In the genomic region with DNA sequence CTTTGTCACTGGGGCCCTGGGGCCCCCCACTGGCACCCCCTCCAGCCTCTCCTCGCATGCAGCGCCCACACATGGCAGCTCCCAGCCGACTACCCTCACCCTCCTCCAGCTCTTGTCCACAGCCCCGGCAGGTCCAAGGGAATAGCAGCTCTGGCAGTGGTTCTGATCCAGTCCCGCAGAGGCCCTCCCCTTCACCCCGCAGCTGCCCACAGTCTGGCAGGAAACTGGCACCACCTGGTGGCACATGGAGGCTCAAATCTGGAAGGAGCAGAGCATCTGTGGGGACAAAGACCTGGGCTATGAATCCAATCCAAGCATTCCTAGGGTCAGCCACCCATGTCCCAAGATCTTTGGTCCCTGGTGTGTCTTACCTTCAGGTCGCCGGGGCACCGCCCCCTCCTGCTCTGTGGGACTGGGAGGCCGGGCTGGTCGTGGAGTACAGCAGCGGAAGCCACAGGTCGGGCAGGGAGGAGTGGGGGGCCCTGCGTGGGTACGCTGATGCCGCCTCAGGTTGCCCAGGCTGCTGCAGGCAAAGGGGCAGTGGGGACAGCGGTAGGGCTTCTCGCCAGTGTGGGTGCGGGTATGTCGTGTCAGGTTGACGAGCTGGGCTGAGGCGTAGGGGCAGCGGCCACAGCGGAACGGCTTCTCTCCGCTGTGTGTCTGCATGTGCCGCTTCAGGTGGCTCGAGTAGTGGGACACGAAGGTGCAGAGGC, we compare ENCODE assay signal across 9 cellular contexts. TPM values are rescaled to one million over a fixed set of nuclear protein-coding genes. Genes with fewer than 3 reads are reported as not detected.
A peak's percentile ranks its signal among the peaks of the same experiment; 100 is the strongest.
DNase-seq lines count a peak whose midpoint lies in the region; ATAC-seq and TF ChIP-seq lines count a peak whose summit lies in the region.
"Had no signal": no experiment of that assay in that cellular context is flagged by ENCODE, and none has a peak within 500 bp of the region (broad histone marks: within the 10 kb centered on the region; RNA-seq: fewer than 3 reads in every experiment).

No MANE protein-coding gene starts in this region.

- H3K27me3 ChIP-seq in DOHH2 (ENCODE audit: control insufficient read depth, low read length) (no peaks in the 10 kb centered on the region), IMR-90 (ENCODE audit: control insufficient read depth, insufficient read depth, low read length) (no peaks in the 10 kb centered on the region), neural progenitor cell (no peaks in the 10 kb centered on the region)

- no peak overlapping the region for H4K5ac ChIP-seq in IMR-90 (ENCODE audit: low read depth, low read length)

- peaks cover under 1% of the 10 kb centered on the region; the same call in 1 of the 2 replicates for H3K9me1 ChIP-seq in IMR-90 (ENCODE audit: insufficient read depth, low read length)

- H3K27ac ChIP-seq in DOHH2 (ENCODE audit: low read depth, low read length) (no peak overlapping the region), IMR-90 (ENCODE audit: insufficient read depth, low read length) (no peak overlapping the region), neural progenitor cell (peak overlapping the region; percentile 29)

- H3K4me3 ChIP-seq in DOHH2 (ENCODE audit: low read length): no peak overlapping the region
- no peak overlapping the region for H3K4me3 ChIP-seq in IMR-90 (ENCODE audit: insufficient read depth, low read depth, low read length)
- H3K4me3 ChIP-seq in neural progenitor cell: no peak overlapping the region

- TF ChIP-seq CTCF in DOHH2 (IDR thresholded peaks at IDR 0.05; ENCODE audit: low read depth, low read length, poor library complexity, severe bottlenecking) (peak; percentile 33), IMR-90 (conservative IDR thresholded peaks at IDR 0.05; ENCODE audit: low read depth, low read length) (peak; percentile 19; the same call in 1 of the 2 replicates), brain (conservative IDR thresholded peaks at IDR 0.05) (peak in 1 of 2 experiments; percentile 13), neural progenitor cell (IDR thresholded peaks at IDR 0.05) (peak; percentile 19)

- peak overlapping the region; percentile 13 to 84 (median 21) for H3K4me3 Mint-ChIP-seq in brain
- peak overlapping the region; percentile 75 for H3K4me3 Mint-ChIP-seq in neural progenitor cell

- in situ Hi-C loops in IMR-90 (cut with MboI; ENCODE audit: low sequenced_read_pairs): no loop called here

- H2BK15ac ChIP-seq in IMR-90 (ENCODE audit: low read depth, low read length): no peak overlapping the region

- H2AFZ ChIP-seq in IMR-90 (replicated peaks; ENCODE audit: low read length, poor library complexity) (no peak overlapping the region), neural progenitor cell (replicated peaks) (no peak overlapping the region)

- peak; percentile 1; the same call in 1 of the 2 replicates for TF ChIP-seq RAD21 in IMR-90 (IDR thresholded peaks at IDR 0.05; ENCODE audit: low read length)

- H3K9me2 ChIP-seq in DOHH2 (replicated peaks; ENCODE audit: control insufficient read depth, low read length): no peaks in the 10 kb centered on the region

- no peak overlapping the region for H2BK20ac ChIP-seq in IMR-90 (ENCODE audit: low read depth, low read length)

- H3K4me2 ChIP-seq in DOHH2 (ENCODE audit: low read length) (no peak overlapping the region), IMR-90 (ENCODE audit: low read depth, low read length) (no peak overlapping the region), neural progenitor cell (peak overlapping the region; percentile 84)

- peaks cover 16% of the 10 kb centered on the region for H3K79me2 ChIP-seq in DOHH2 (ENCODE audit: control insufficient read depth, low read length)
- H3K79me2 ChIP-seq in neural progenitor cell (ENCODE audit: low read depth): peaks cover 23% of the 10 kb centered on the region

- H2BK5ac ChIP-seq in IMR-90 (ENCODE audit: low read depth, low read length, poor library complexity, severe bottlenecking): no peak overlapping the region

- POLR2A ChIA-PET in IMR-90 (lab: Charles Lee; ENCODE audit: unreplicated experiment): no interaction called here

- H3K23ac ChIP-seq in IMR-90 (ENCODE audit: low read depth, low read length): no peak overlapping the region

- ATAC-seq in IMR-90 (ENCODE audit: low read depth): no peak

- H3K36me3 Mint-ChIP-seq in brain: peaks cover 40% of the 10 kb centered on the region
- H3K36me3 Mint-ChIP-seq in neural progenitor cell: peaks cover 30% of the 10 kb centered on the region

- BruUV-seq in IMR-90 (replicated peaks; lab: Mats Ljungman, UMichigan): no TSS peak

- H3K27me3 Mint-ChIP-seq in brain (peaks cover 8% of the 10 kb centered on the region), neural progenitor cell (ENCODE audit: insufficient read depth, low read depth) (peaks cover 14% of the 10 kb centered on the region)

- H3K9me3 Mint-ChIP-seq in brain: no peaks in the 10 kb centered on the region
- H3K9me3 Mint-ChIP-seq in neural progenitor cell: no peaks in the 10 kb centered on the region

- H4K8ac ChIP-seq in IMR-90 (ENCODE audit: low read depth in 2 of 2, low read length in 2 of 2): no peak overlapping the region

- H3K9ac ChIP-seq in IMR-90 (ENCODE audit: low read depth, low read length): no peak overlapping the region
- H3K9ac ChIP-seq in neural progenitor cell: no peak overlapping the region

- H4K20me1 ChIP-seq in DOHH2 (ENCODE audit: control insufficient read depth, insufficient read depth, low read depth, low read length): no peaks in the 10 kb centered on the region
- peaks cover 17% of the 10 kb centered on the region; the same call in 1 of the 2 replicates for H4K20me1 ChIP-seq in IMR-90 (ENCODE audit: insufficient read depth, low read length)
- no peaks in the 10 kb centered on the region for H4K20me1 ChIP-seq in neural progenitor cell (ENCODE audit: low read depth)

- H3K4me1 Mint-ChIP-seq in brain (peaks cover 28% of the 10 kb centered on the region), neural progenitor cell (peaks cover 24% of the 10 kb centered on the region)

- H3K27ac Mint-ChIP-seq in brain (peak overlapping the region in 2 of 5 experiments; percentile 68 to 91), neural progenitor cell (no peak overlapping the region)

- no peak overlapping the region for H2BK120ac ChIP-seq in IMR-90 (ENCODE audit: low read depth, low read length)

- 93% methylated on average over 13 of the region's 29 CpGs; no CpG with 5 or more reads in 1 of the 2 experiments for WGBS in IMR-90 (ENCODE audit: extremely low coverage in 2 of 2, insufficient read length in 1 of 2), 2 experiments

- no peak overlapping the region for H4K91ac ChIP-seq in IMR-90 (ENCODE audit: insufficient read depth, low read depth, low read length)

- H3K79me1 ChIP-seq in IMR-90 (ENCODE audit: low read depth in 1 of 2, low read length in 2 of 2): peaks cover 17 to 55% of the 10 kb centered on the region in 2 experiments; a peak in 3 of 4 replicates

- H3K18ac ChIP-seq in IMR-90 (ENCODE audit: low read depth, low read length): no peak overlapping the region

- intact Hi-C loops in IMR-90 (cut with micrococcal nuclease): no loop called here

- H3K56ac ChIP-seq in IMR-90 (ENCODE audit: extremely low read depth, insufficient read depth, low read length): no peak overlapping the region

- peaks cover 26% of the 10 kb centered on the region for H3F3A ChIP-seq in DOHH2 (ENCODE audit: control insufficient read depth, insufficient read depth)
- H3F3A ChIP-seq in neural progenitor cell (ENCODE audit: low read depth): peaks cover 55% of the 10 kb centered on the region

- no peaks in the 10 kb centered on the region for H3K9me3 ChIP-seq in DOHH2 (ENCODE audit: control insufficient read depth, insufficient read depth, low read length)
- H3K9me3 ChIP-seq in IMR-90 (ENCODE audit: control insufficient read depth, insufficient read depth, low read length): no peaks in the 10 kb centered on the region
- no peaks in the 10 kb centered on the region for H3K9me3 ChIP-seq in neural progenitor cell (ENCODE audit: low read depth)

- H2AK9ac ChIP-seq in IMR-90 (replicated peaks; ENCODE audit: low read depth, low read length, poor library complexity): peak overlapping the region; percentile 31

- TF ChIP-seq POLR2A in IMR-90 (IDR thresholded peaks at IDR 0.05; ENCODE audit: low read depth, low read length): no peak

- H3K36me3 ChIP-seq in DOHH2 (ENCODE audit: control insufficient read depth, low read length): peaks cover 86% of the 10 kb centered on the region
- H3K36me3 ChIP-seq in IMR-90 (ENCODE audit: control insufficient read depth, insufficient read depth, low read length): peaks cover 61% of the 10 kb centered on the region
- no peaks in the 10 kb centered on the region for H3K36me3 ChIP-seq in neural progenitor cell

- DNase-seq in IMR-90 (no peak), neural progenitor cell (ENCODE audit: low spot score) (peak; percentile 17), NCI-H526 treated with DMSO at 0.1 percent for 48 hours (lab: John Stamatoyannopoulos, UW) (no peak), SHP77 treated with DMSO at 0.1 percent for 48 hours (lab: John Stamatoyannopoulos, UW) (no peak), amniotic stem cell (lab: John Stamatoyannopoulos, UW) (no peak)
- DNase-seq in activated effector memory CD4-positive, alpha-beta T cell treated with anti-CD3 and anti-CD28 coated beads, Interleukin-2, amount 50 U/mL, for 16 hours: no peak
- DNase-seq: NCI-H1092 had no signal

- H2AK5ac ChIP-seq in IMR-90 (ENCODE audit: low read depth, low read length): no peak overlapping the region

- H3K4ac ChIP-seq in IMR-90 (ENCODE audit: low read depth, low read length): no peak overlapping the region

- peaks cover 23% of the 10 kb centered on the region for H3K4me1 ChIP-seq in DOHH2 (ENCODE audit: control insufficient read depth, low read length)
- H3K4me1 ChIP-seq in IMR-90 (ENCODE audit: control insufficient read depth, insufficient read depth, low read length): peaks cover 6% of the 10 kb centered on the region
- peaks cover 8% of the 10 kb centered on the region for H3K4me1 ChIP-seq in neural progenitor cell

- dilution Hi-C loops in IMR-90 (cut with HindIII; ENCODE audit: low sequenced_read_pairs, unreplicated experiment): no loop called here

- no peak overlapping the region for H3K14ac ChIP-seq in IMR-90 (replicated peaks; ENCODE audit: low read depth, low read length)

- CTCF ChIA-PET in IMR-90 (lab: Yijun Ruan, JAX): no interaction called here

RNA-seq across cellular contexts. Expression of gene ZNF513, which starts 2.3 kb away (rescaled TPM):
- 3.1 and 3.4 TPM in 2 replicates for total RNA-seq in IMR-90 (2012; rRNA removed)
- 23.5 and 23.7 TPM in 2 replicates for polyA plus RNA-seq in IMR-90 (2012; rRNA removed)
- polyA plus RNA-seq in IMR-90 (2012; cell fraction: cytosol; rRNA removed): 11.3 and 17.8 TPM in 2 replicates
- 73.2 and 130 TPM in 2 replicates for polyA plus RNA-seq in IMR-90 (2012; cell fraction: nucleus; rRNA removed; ENCODE audit: low replicate concordance)
- polyA plus RNA-seq in brain (ENCODE audit: insufficient read depth, low read depth, low replicate concordance): 15.3 TPM
- 6.1 and 23.2 TPM in 2 replicates for total RNA-seq in neural progenitor cell (ENCODE audit: low replicate concordance)

RNA-seq across cellular contexts. Expression of gene SNX17, which starts 7.8 kb away (rescaled TPM):
- total RNA-seq in IMR-90 (2012; rRNA removed) (130 and 131 TPM in 2 replicates), neural progenitor cell (ENCODE audit: low replicate concordance) (65.2 and 92.6 TPM in 2 replicates)
- polyA plus RNA-seq in IMR-90 (2012; rRNA removed) (100.0 and 102 TPM in 2 replicates), brain (ENCODE audit: insufficient read depth, low read depth, low replicate concordance) (112 TPM)
- polyA plus RNA-seq in IMR-90 (2012; cell fraction: cytosol; rRNA removed): 114 and 116 TPM in 2 replicates
- polyA plus RNA-seq in IMR-90 (2012; cell fraction: nucleus; rRNA removed; ENCODE audit: low replicate concordance): 108 and 144 TPM in 2 replicates

RNA-seq across cellular contexts. Expression of gene EIF2B4, which starts 8.1 kb away (rescaled TPM):
- 47.9 and 48.9 TPM in 2 replicates for total RNA-seq in IMR-90 (2012; rRNA removed)
- 40.3 and 43.8 TPM in 2 replicates for polyA plus RNA-seq in IMR-90 (2012; rRNA removed)
- 26.6 and 38.5 TPM in 2 replicates for polyA plus RNA-seq in IMR-90 (2012; cell fraction: cytosol; rRNA removed)
- polyA plus RNA-seq in IMR-90 (2012; cell fraction: nucleus; rRNA removed; ENCODE audit: low replicate concordance): 75.0 and 118 TPM in 2 replicates
- polyA plus RNA-seq in brain (ENCODE audit: insufficient read depth, low read depth, low replicate concordance): 43.6 TPM
- 25.5 and 38.2 TPM in 2 replicates for total RNA-seq in neural progenitor cell (ENCODE audit: low replicate concordance)

RNA-seq across cellular contexts. Expression of gene GTF3C2, which starts 21.7 kb away (rescaled TPM):
- total RNA-seq in IMR-90 (2012; rRNA removed) (23.1 and 25.5 TPM in 2 replicates), neural progenitor cell (ENCODE audit: low replicate concordance) (57.3 and 73.9 TPM in 2 replicates)
- polyA plus RNA-seq in IMR-90 (2012; rRNA removed) (36.9 and 37.7 TPM in 2 replicates), brain (ENCODE audit: insufficient read depth, low read depth, low replicate concordance) (35.9 TPM)
- polyA plus RNA-seq in IMR-90 (2012; cell fraction: cytosol; rRNA removed): 21.2 and 32.2 TPM in 2 replicates
- 85.6 and 101 TPM in 2 replicates for polyA plus RNA-seq in IMR-90 (2012; cell fraction: nucleus; rRNA removed; ENCODE audit: low replicate concordance)

RNA-seq across cellular contexts. Expression of gene PPM1G, which starts 31.1 kb away (rescaled TPM):
- total RNA-seq in IMR-90 (2012; rRNA removed): 95.9 and 99.2 TPM in 2 replicates
- polyA plus RNA-seq in IMR-90 (2012; rRNA removed): 55.9 and 57.6 TPM in 2 replicates
- polyA plus RNA-seq in IMR-90 (2012; cell fraction: cytosol; rRNA removed): 28.8 and 44.4 TPM in 2 replicates
- polyA plus RNA-seq in IMR-90 (2012; cell fraction: nucleus; rRNA removed; ENCODE audit: low replicate concordance): 24.9 and 39.9 TPM in 2 replicates
- 160 TPM for polyA plus RNA-seq in brain (ENCODE audit: insufficient read depth, low read depth, low replicate concordance)
- total RNA-seq in neural progenitor cell (ENCODE audit: low replicate concordance): 114 and 116 TPM in 2 replicates
